In the genomic region with DNA sequence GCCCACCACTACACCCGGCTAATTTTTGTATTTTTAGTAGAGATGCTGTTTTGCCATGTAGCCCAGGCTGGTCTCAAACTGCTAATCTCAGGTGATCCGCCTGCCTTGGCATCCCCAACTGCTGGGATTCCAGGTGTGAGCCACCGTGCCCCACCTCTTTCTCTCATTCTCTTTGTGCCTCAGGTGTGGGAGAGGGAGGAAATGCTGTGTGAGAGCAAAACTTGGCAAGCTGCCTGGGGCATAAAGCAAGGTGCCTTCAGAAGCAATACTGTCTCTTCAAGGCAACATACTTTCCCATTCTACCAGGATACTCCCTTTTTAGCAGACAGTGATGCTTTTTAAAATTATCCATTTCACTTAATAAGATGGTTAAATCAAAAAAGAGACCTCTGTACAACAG, we compare ENCODE assay signal across 18 cellular contexts.
"Had no signal": no experiment of that assay in that cellular context is flagged by ENCODE, and none has a peak within 500 bp of the region (broad histone marks: within the 10 kb centered on the region; RNA-seq: fewer than 3 reads in every experiment).

No MANE protein-coding gene starts in this region.

- H3K27ac Mint-ChIP-seq: activated CD4-positive, alpha-beta memory T cell treated with anti-CD3 and anti-CD28 coated beads, Interleukin-2, amount 10 ng/mL, durations not matched to agents 7 days and 5 days; activated CD4-positive, alpha-beta T cell treated with anti-CD3 and anti-CD28 coated beads for 36 hours; activated naive CD4-positive, alpha-beta T cell treated with anti-CD3 and anti-CD28 coated beads, Interleukin-2, amount 50 U/mL, for 24 hours; activated T-cell treated with anti-CD3 and anti-CD28 coated beads, Interleukin-2, amount 50 U/mL, for 24 hours; memory B cell; naive thymus-derived CD4-positive, alpha-beta T cell had no signal

- H3K36me3 Mint-ChIP-seq: activated naive CD4-positive, alpha-beta T cell treated with anti-CD3 and anti-CD28 coated beads, Interleukin-2, amount 50 U/mL, for 24 hours; memory B cell; naive thymus-derived CD4-positive, alpha-beta T cell had no signal

- H3K4me3 ChIP-seq: adrenal gland, esophagus muscularis mucosa, left ventricle myocardium inferior, mucosa of descending colon, stomach, testis had no signal

- H3K4me1 ChIP-seq: adrenal gland, esophagus muscularis mucosa, left ventricle myocardium inferior, stomach, testis had no signal

- H3K4me1 Mint-ChIP-seq: activated CD4-positive, alpha-beta T cell treated with anti-CD3 and anti-CD28 coated beads for 36 hours; activated naive CD4-positive, alpha-beta T cell treated with anti-CD3 and anti-CD28 coated beads, Interleukin-2, amount 50 U/mL, for 24 hours; memory B cell; naive thymus-derived CD4-positive, alpha-beta T cell had no signal

- H3K9me3 ChIP-seq: adrenal gland, esophagus muscularis mucosa, mucosa of descending colon, neutrophil, stomach, testis had no signal

- H3K36me3 ChIP-seq: adrenal gland, esophagus muscularis mucosa, left ventricle myocardium inferior, neutrophil, stomach, WERI-Rb-1 had no signal

- ATAC-seq: activated CD4-positive, alpha-beta T cell treated with anti-CD3 and anti-CD28 coated beads for 36 hours; mucosa of descending colon; naive thymus-derived CD4-positive, alpha-beta T cell had no signal

- H3K27me3 ChIP-seq: adrenal gland, esophagus muscularis mucosa, neutrophil, stomach, testis had no signal

- H3K27ac ChIP-seq: adrenal gland, esophagus muscularis mucosa, left ventricle myocardium inferior, neutrophil, stomach, testis, WERI-Rb-1 had no signal

- DNase-seq: activated CD4-positive, alpha-beta memory T cell treated with anti-CD3 and anti-CD28 coated beads, Interleukin-2, amount 10 ng/mL, durations not matched to agents 7 days and 5 days; activated CD4-positive, alpha-beta T cell treated with anti-CD3 and anti-CD28 coated beads for 36 hours; activated effector memory CD4-positive, alpha-beta T cell treated with Interleukin-2 at 50 U/mL for 16 hours; activated T-cell treated with anti-CD3 and anti-CD28 coated beads, Interleukin-2, amount 50 U/mL, for 24 hours; adrenal gland; glutamatergic neuron; hypothalamus; left ventricle myocardium inferior; naive thymus-derived CD4-positive, alpha-beta T cell; stimulated activated CD4-positive, alpha-beta T cell treated with anti-CD3 and anti-CD28 coated beads, Interleukin-2, amount 100 ng/mL, for 24 hours; stomach; testis; WERI-Rb-1 had no signal

- H3K4me3 Mint-ChIP-seq: activated CD4-positive, alpha-beta memory T cell treated with anti-CD3 and anti-CD28 coated beads, Interleukin-2, amount 10 ng/mL, durations not matched to agents 7 days and 5 days; activated CD4-positive, alpha-beta T cell treated with anti-CD3 and anti-CD28 coated beads for 36 hours; activated naive CD4-positive, alpha-beta T cell treated with anti-CD3 and anti-CD28 coated beads, Interleukin-2, amount 50 U/mL, for 24 hours; activated T-cell treated with anti-CD3 and anti-CD28 coated beads, Interleukin-2, amount 50 U/mL, for 24 hours; memory B cell; naive thymus-derived CD4-positive, alpha-beta T cell had no signal

- H3K9me3 Mint-ChIP-seq: activated CD4-positive, alpha-beta memory T cell treated with anti-CD3 and anti-CD28 coated beads, Interleukin-2, amount 10 ng/mL, durations not matched to agents 7 days and 5 days; activated naive CD4-positive, alpha-beta T cell treated with anti-CD3 and anti-CD28 coated beads, Interleukin-2, amount 50 U/mL, for 24 hours; activated T-cell treated with anti-CD3 and anti-CD28 coated beads, Interleukin-2, amount 50 U/mL, for 24 hours; memory B cell had no signal
